In the genomic region with DNA sequence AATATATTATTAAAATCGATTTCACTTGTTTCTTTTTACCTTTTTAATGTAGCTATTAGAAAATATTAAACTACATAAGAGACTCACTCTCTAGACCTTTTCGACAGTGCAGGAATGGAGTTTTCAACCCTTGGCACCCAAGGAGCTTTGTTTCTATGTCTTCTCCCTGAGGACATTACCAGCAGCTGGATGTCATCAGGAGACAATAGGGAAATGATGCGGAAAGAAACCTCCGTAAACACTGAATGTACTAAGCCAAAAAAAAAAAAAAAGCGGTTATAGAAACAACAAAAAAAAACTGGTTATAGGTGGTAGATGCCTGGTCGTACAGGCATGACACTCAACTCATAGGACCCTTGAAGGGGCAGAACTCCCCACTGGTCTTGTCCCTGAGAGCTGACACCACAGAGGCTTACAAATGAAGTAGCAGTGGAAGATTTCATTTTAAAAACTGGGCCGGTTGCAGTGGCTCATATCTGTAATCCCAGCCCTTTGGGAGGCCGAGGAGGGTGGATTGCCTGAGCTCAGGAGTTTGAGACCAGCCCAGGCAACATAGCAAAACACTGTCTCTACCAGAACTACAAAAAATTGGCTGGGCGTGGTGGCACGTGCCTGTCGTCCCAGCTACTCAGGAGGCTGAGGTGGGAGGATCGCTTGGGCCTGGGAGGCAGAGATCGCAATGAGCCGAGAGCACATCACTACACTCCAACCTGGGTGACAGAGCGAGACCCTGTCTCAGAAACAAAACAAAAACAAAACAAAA, we compare ENCODE assay signal across 12 cellular contexts. TPM values are rescaled to one million over a fixed set of nuclear protein-coding genes. Genes with fewer than 3 reads are reported as not detected.
DNase-seq lines count a peak whose midpoint lies in the region; ATAC-seq and TF ChIP-seq lines count a peak whose summit lies in the region.
"Had no signal": no experiment of that assay in that cellular context is flagged by ENCODE, and none has a peak within 500 bp of the region (broad histone marks: within the 10 kb centered on the region; RNA-seq: fewer than 3 reads in every experiment).

No MANE protein-coding gene starts in this region.

- H3K9me3 ChIP-seq in mucosa of descending colon, result no peaks in the 10 kb centered on the region

- H3K4me3 ChIP-seq in fibroblast of the aortic adventitia (ENCODE audit: low read depth, low read length) (no peak overlapping the region), mucosa of descending colon (no peak overlapping the region)

- no peaks in the 10 kb centered on the region for H3K36me3 ChIP-seq in mucosa of descending colon (ENCODE audit: low read depth)

- intact Hi-C loops in sciatic nerve (cut with DNase I) (no loop called here), mucosa of descending colon (cut with DNase I, micrococcal nuclease) (no loop called here)

- peaks cover 26% of the 10 kb centered on the region for H3K4me1 ChIP-seq in mucosa of descending colon (ENCODE audit: low read depth)

- TF ChIP-seq CTCF in fibroblast of the aortic adventitia (IDR thresholded peaks at IDR 0.05; ENCODE audit: insufficient read depth, low read length), result no peak
- TF ChIP-seq CTCF in mucosa of descending colon (IDR thresholded peaks at IDR 0.05), result no peak

- DNase-seq in GM04503 (ENCODE audit: low read depth) (peak; percentile 9), NCI-H2171 treated with DMSO at 0.1 percent for 48 hours (lab: John Stamatoyannopoulos, UW) (peak; percentile 56), fibroblast of the aortic adventitia (ENCODE audit: low read depth) (peak; percentile 43), sciatic nerve (ENCODE audit: low spot score) (no peak), SKM-1 (lab: John Stamatoyannopoulos, UW; ENCODE audit: unreplicated experiment) (no peak), mucosa of descending colon (no peak)
- no peak for DNase-seq in activated CD4-positive, alpha-beta T cell treated with anti-CD3 and anti-CD28 coated beads for 1 hour
- DNase-seq: activated CD8-positive, alpha-beta T cell treated with anti-CD3 and anti-CD28 coated beads for 36 hours; naive thymus-derived CD4-positive, alpha-beta T cell; stimulated activated CD4-positive, alpha-beta T cell treated with anti-CD3 and anti-CD28 coated beads, Interleukin-2, amount 100 ng/mL, for 48 hours had no signal

- ATAC-seq in sciatic nerve (peak; percentile 20), mucosa of descending colon (no peak)
- ATAC-seq: activated CD8-positive, alpha-beta T cell treated with anti-CD3 and anti-CD28 coated beads for 36 hours; activated T-helper 17 cell treated with anti-CD3 and anti-CD28 coated beads, Interleukin-2, amount 50 U/mL, for 72 hours; esophagus mucosa; naive thymus-derived CD4-positive, alpha-beta T cell had no signal

RNA-seq across cellular contexts. Expression of gene THAP4, which starts 23.8 kb away (rescaled TPM):
- 26.4 and 27.0 TPM in 2 replicates for total RNA-seq in fibroblast of the aortic adventitia (ENCODE audit: low replicate concordance)
- 37.7 TPM for total RNA-seq in sciatic nerve
- total RNA-seq in mucosa of descending colon, result 10 to 100 TPM; 67.3 to 86.2 (median 68.8) TPM

RNA-seq across cellular contexts. Expression of gene ATG4B, which starts 24.3 kb away (rescaled TPM):
- total RNA-seq in fibroblast of the aortic adventitia (ENCODE audit: low replicate concordance) (22.3 and 52.0 TPM in 2 replicates), sciatic nerve (92.6 TPM), mucosa of descending colon (100 to 1,000 TPM in 1 of 3 donors, 10 to 100 TPM in 2; 87.9 to 154 (median 94.6) TPM)

RNA-seq across cellular contexts. Expression of gene BOK, which starts 54.7 kb away (rescaled TPM):
- total RNA-seq in fibroblast of the aortic adventitia (ENCODE audit: low replicate concordance) (15.3 and 21.4 TPM in 2 replicates), sciatic nerve (31.1 TPM), mucosa of descending colon (10 to 100 TPM in 1 of 3 donors, 1 to 10 TPM in 2; 6.7 to 25.5 (median 7.4) TPM)

Comparison
In these comparisons a context has a peak if more than half of its experiments do, and no peak if none do; other contexts are left out.
1. DNase-seq: peak in GM04503 (single experiment), NCI-H2171 treated with DMSO at 0.1 percent for 48 hours (single experiment) and fibroblast of the aortic adventitia (single experiment); none in sciatic nerve (single experiment), SKM-1 (single experiment), mucosa of descending colon (0 of 3) and activated CD4-positive, alpha-beta T cell treated with anti-CD3 and anti-CD28 coated beads for 1 hour (single experiment).